20 cellular contexts compared by ENCODE assay signal in genomic region chr2:138867341-138867740, GRCh38.
DNase-seq lines count a peak whose midpoint lies in the region; ATAC-seq, FAIRE-seq and TF ChIP-seq lines count a peak whose summit lies in the region.
"Had no signal": no experiment of that assay in that cellular context is flagged by ENCODE, and none has a peak within 500 bp of the region (broad histone marks: within the 10 kb centered on the region; RNA-seq: fewer than 3 reads in every experiment).

No MANE protein-coding gene starts in this region.

- H3F3A ChIP-seq in SK-N-SH (replicated peaks; ENCODE audit: insufficient read depth) (no peaks in the 10 kb centered on the region), neural progenitor cell (ENCODE audit: low read depth) (no peaks in the 10 kb centered on the region)

- no peaks in the 10 kb centered on the region for H4K20me1 ChIP-seq in SK-N-SH (ENCODE audit: insufficient read depth)
- H4K20me1 ChIP-seq in neural progenitor cell (ENCODE audit: low read depth) = no peaks in the 10 kb centered on the region

- H2AFZ ChIP-seq in SK-N-SH (ENCODE audit: low read depth) = no peak overlapping the region
- no peak overlapping the region for H2AFZ ChIP-seq in neural progenitor cell (replicated peaks)
- H2AFZ ChIP-seq: GM23338 had no signal

- H3K9ac ChIP-seq in SK-N-SH (no peak overlapping the region), neural progenitor cell (no peak overlapping the region)

- peaks cover 5% of the 10 kb centered on the region for H3K4me1 Mint-ChIP-seq in neural progenitor cell
- H3K4me1 Mint-ChIP-seq: CD4-positive, alpha-beta memory T cell; GM23338 had no signal

- FAIRE-seq in D721Med (lab: Jason Lieb, UNC) = peak; percentile 80
- FAIRE-seq: A549, GM12878, GM18507 had no signal

- TF ChIP-seq EP300 in SK-N-SH (IDR thresholded peaks at IDR 0.05; ENCODE audit: borderline replicate concordance in 1 of 2, low read depth in 1 of 2, low read length in 1 of 2) = no peak

- H3K36me3 ChIP-seq in SK-N-SH (replicated peaks in 1 of 2; ENCODE audit: control insufficient read depth in 1 of 2, insufficient read depth in 2 of 2, low read length in 1 of 2) (no peaks in the 10 kb centered on the region), psoas muscle (ENCODE audit: insufficient read depth in 1 of 2, low read depth in 1 of 2) (no peaks in the 10 kb centered on the region), neural progenitor cell (no peaks in the 10 kb centered on the region)

- no peak overlapping the region for H3K4me3 ChIP-seq in SK-N-SH (ENCODE audit: low read depth in 2 of 2, low read length in 1 of 2)
- no peak overlapping the region for H3K4me3 ChIP-seq in retinal pigment epithelial cell (ENCODE audit: low read length)
- no peak overlapping the region for H3K4me3 ChIP-seq in psoas muscle
- no peak overlapping the region for H3K4me3 ChIP-seq in neural progenitor cell
- H3K4me3 ChIP-seq: A549, GM12878, GM23338 had no signal

- H3K4me2 ChIP-seq in SK-N-SH (no peak overlapping the region), neural progenitor cell (no peak overlapping the region)
- H3K4me2 ChIP-seq: A549, GM23338 had no signal

- WGBS in SK-N-SH (ENCODE audit: low lambda C conversion rate) = 18% methylated on average over 1 of the region's 1 CpG
- WGBS in psoas muscle, 3 donors = 71 to 77% (median 73%) methylated on average over 1 of the region's 1 CpG

- CTCF ChIA-PET in SK-N-SH (lab: Yijun Ruan, JAX) = interaction anchor here (0.9 kb wide), 1 partner anchor 21 kb away, joined by 4 read pairs; no protein-coding TSS in a partner anchor

- no peak overlapping the region for H3K27ac ChIP-seq in SK-N-SH (ENCODE audit: low read depth in 2 of 2, low read length in 1 of 2)
- H3K27ac ChIP-seq in psoas muscle = no peak overlapping the region
- H3K27ac ChIP-seq in neural progenitor cell = no peak overlapping the region
- H3K27ac ChIP-seq: A549 had no signal

- H3K4me1 ChIP-seq in SK-N-SH (ENCODE audit: control insufficient read depth in 1 of 2, insufficient read depth in 2 of 2, low read depth in 1 of 2, low read length in 1 of 2) (no peaks in the 10 kb centered on the region; a peak in 1 of 4 replicates), psoas muscle (no peaks in the 10 kb centered on the region), neural progenitor cell (no peaks in the 10 kb centered on the region)
- H3K4me1 ChIP-seq: A549, Caco-2 had no signal

- H3K4me3 Mint-ChIP-seq in neural progenitor cell = no peak overlapping the region
- H3K4me3 Mint-ChIP-seq: CD4-positive, alpha-beta memory T cell; GM23338; H9 had no signal

- ATAC-seq in SK-N-SH treated with all-trans-retinoic acid at 6 μM for 48 hours (no peak), psoas muscle (no peak)
- ATAC-seq: A549, GM12878, GM23338, HCT116 had no signal

- no peaks in the 10 kb centered on the region for H3K27me3 ChIP-seq in SK-N-SH (ENCODE audit: insufficient read depth)
- peaks cover 0 to 3% (median 0%) of the 10 kb centered on the region in 3 donors for H3K27me3 ChIP-seq in psoas muscle (ENCODE audit: insufficient read depth in 3 of 3, low read length in 2 of 3)
- no peaks in the 10 kb centered on the region for H3K27me3 ChIP-seq in neural progenitor cell

- no peak for TF ChIP-seq RAD21 in SK-N-SH (IDR thresholded peaks at IDR 0.05; ENCODE audit: low read length)

- peaks cover 4% of the 10 kb centered on the region for H3K27me3 Mint-ChIP-seq in neural progenitor cell (ENCODE audit: insufficient read depth, low read depth)

- intact Hi-C loops in psoas muscle (cut with DNase I) = no loop called here

- TF ChIP-seq CTCF in SK-N-SH (IDR thresholded peaks at IDR 0.05) (no peak), D721Med (IDR thresholded peaks at IDR 0.05; ENCODE audit: insufficient read depth, missing control alignments) (no peak), retinal pigment epithelial cell (conservative IDR thresholded peaks at IDR 0.05; ENCODE audit: low read depth, low read length) (no peak), psoas muscle (IDR thresholded peaks at IDR 0.05) (no peak), neural progenitor cell (IDR thresholded peaks at IDR 0.05) (no peak)

- DNase-seq in SK-N-SH (no peak), D721Med (ENCODE audit: insufficient read length, low spot score) (no peak), NCI-H82 treated with DMSO at 0.1 percent for 48 hours (lab: John Stamatoyannopoulos, UW; ENCODE audit: unreplicated experiment) (peak; percentile 82), retinal pigment epithelial cell (ENCODE audit: low read depth) (peak; percentile 64), psoas muscle (no peak), neural progenitor cell (ENCODE audit: low spot score) (no peak)
- DNase-seq: 8988T; C1 segment of cervical spinal cord; Caco-2; CD4-positive, alpha-beta memory T cell; DMS79; EL; GDM1; H9 had no signal

- POLR2A ChIA-PET in SK-N-SH (lab: Yijun Ruan, JAX) = no interaction called here

- H3K9me3 Mint-ChIP-seq in neural progenitor cell = no peaks in the 10 kb centered on the region
- H3K9me3 Mint-ChIP-seq: CD4-positive, alpha-beta memory T cell; H9 had no signal

- no peaks in the 10 kb centered on the region for H3K9me2 ChIP-seq in SK-N-SH

- H3K79me2 ChIP-seq in SK-N-SH (ENCODE audit: insufficient read depth) = no peaks in the 10 kb centered on the region
- H3K79me2 ChIP-seq in neural progenitor cell (ENCODE audit: low read depth) = no peaks in the 10 kb centered on the region

- H3K27ac Mint-ChIP-seq in neural progenitor cell = no peak overlapping the region
- H3K27ac Mint-ChIP-seq: CD4-positive, alpha-beta memory T cell; GM23338; H9 had no signal

- H3K36me3 Mint-ChIP-seq in neural progenitor cell = no peaks in the 10 kb centered on the region
- H3K36me3 Mint-ChIP-seq: CD4-positive, alpha-beta memory T cell had no signal

- no peaks in the 10 kb centered on the region for H3K9me3 ChIP-seq in SK-N-SH
- no peaks in the 10 kb centered on the region for H3K9me3 ChIP-seq in psoas muscle
- H3K9me3 ChIP-seq in neural progenitor cell (ENCODE audit: low read depth) = no peaks in the 10 kb centered on the region
- H3K9me3 ChIP-seq: A549, Caco-2 had no signal

TF ChIP-seq in SK-N-SH treated with all-trans-retinoic acid at 6 μM for 48 hours, 23 proteins besides CTCF, POLR2A, EP300 and RAD21:
- TF ChIP-seq ISL1 (CRISPR knock-in tag; IDR thresholded peaks at IDR 0.05) (peak; percentile 32; the same call in 1 of the 2 replicates), ESRRG (CRISPR knock-in tag; IDR thresholded peaks at IDR 0.05) (no peak), PPARA (CRISPR knock-in tag; IDR thresholded peaks at IDR 0.05; ENCODE audit: borderline replicate concordance) (no peak), BACH2 (CRISPR knock-in tag; IDR thresholded peaks at IDR 0.05; ENCODE audit: borderline replicate concordance) (no peak)

TF ChIP-seq in SK-N-SH, 30 proteins besides CTCF, POLR2A, EP300 and RAD21:
- TF ChIP-seq, protein P1, sequence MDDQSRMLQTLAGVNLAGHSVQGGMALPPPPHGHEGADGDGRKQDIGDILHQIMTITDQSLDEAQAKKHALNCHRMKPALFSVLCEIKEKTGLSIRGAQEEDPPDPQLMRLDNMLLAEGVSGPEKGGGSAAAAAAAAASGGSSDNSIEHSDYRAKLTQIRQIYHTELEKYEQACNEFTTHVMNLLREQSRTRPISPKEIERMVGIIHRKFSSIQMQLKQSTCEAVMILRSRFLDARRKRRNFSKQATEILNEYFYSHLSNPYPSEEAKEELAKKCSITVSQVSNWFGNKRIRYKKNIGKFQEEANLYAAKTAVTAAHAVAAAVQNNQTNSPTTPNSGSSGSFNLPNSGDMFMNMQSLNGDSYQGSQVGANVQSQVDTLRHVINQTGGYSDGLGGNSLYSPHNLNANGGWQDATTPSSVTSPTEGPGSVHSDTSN (IDR thresholded peaks at IDR 0.05) = no peak
- TF ChIP-seq RFX5 (IDR thresholded peaks at IDR 0.05; ENCODE audit: low read length) = no peak

Comparison
In these comparisons a context has a peak if more than half of its experiments do, and no peak if none do; other contexts are left out.
1. DNase-seq: peak in NCI-H82 treated with DMSO at 0.1 percent for 48 hours (single experiment) and retinal pigment epithelial cell (single experiment); none in SK-N-SH (single experiment), D721Med (single experiment), psoas muscle (0 of 2) and neural progenitor cell (single experiment).